Comparison of ENCODE assay signal across 23 cellular contexts in the genomic region with DNA sequence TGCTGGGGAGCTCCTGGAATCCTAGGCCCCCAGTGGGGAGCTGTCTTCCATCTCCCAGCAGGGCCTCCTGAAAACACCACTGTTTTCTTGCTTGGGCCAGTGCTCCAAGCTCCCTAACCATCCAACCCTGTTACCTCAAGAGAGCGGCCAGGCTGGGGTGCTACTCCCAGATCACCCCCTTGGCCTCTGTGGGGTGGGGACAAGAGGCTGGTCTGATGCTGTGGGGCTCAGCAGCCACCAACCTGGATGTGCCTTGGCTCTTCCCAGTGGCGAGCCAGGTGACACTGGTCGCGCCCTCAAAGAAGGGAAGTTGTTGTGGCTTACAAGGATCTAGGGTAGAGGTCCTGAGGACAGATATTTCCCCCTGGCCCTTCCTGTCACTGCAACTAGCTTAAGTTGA.
"Had no signal": no experiment of that assay in that cellular context is flagged by ENCODE, and none has a peak within 500 bp of the region (broad histone marks: within the 10 kb centered on the region; RNA-seq: fewer than 3 reads in every experiment).

No MANE protein-coding gene starts in this region.

- DNase-seq: activated CD4-positive, alpha-beta T cell treated with anti-CD3 and anti-CD28 coated beads, Interleukin-2, amount 10 ng/mL, durations not matched to agents 24 days and 14 days; activated CD4-positive, CD25-positive, alpha-beta regulatory T cell treated with anti-CD3 and anti-CD28 coated beads, Interleukin-2, amount 50 U/mL, for 72 hours; activated CD8-positive, alpha-beta memory T cell treated with anti-CD3 and anti-CD28 coated beads, Interleukin-2, amount 50 U/mL, for 4 hours; activated T-cell treated with anti-CD3 and anti-CD28 coated beads, Interleukin-2, amount 50 U/mL, for 48 hours; endodermal cell; foreskin fibroblast; hippocampal formation; lower lobe of right lung; mesenchymal stem cell; natural killer cell; right lobe of liver; stimulated activated CD4-positive, alpha-beta T cell treated with anti-CD3 and anti-CD28 coated beads, Interleukin-4, amount 100 ng/mL, for 24 hours; stimulated activated CD8-positive, alpha-beta memory T cell treated with anti-CD3 and anti-CD28 coated beads, Interleukin-4, amount 100 ng/mL, for 48 hours; stimulated activated naive B cell treated with anti-CD40 and anti-IgM and Interleukin-4, amounts not matched to agents 10 μg/mL and 1 μg/mL and 100 μg/mL, for 72 hours; T-helper 2 cell had no signal

- ATAC-seq: esophagus mucosa, left lobe of liver, lower lobe of right lung, natural killer cell, right lobe of liver had no signal

- H3K9me3 ChIP-seq: lower lobe of right lung, right lobe of liver, tibial nerve had no signal

- H3K27ac Mint-ChIP-seq: activated CD4-positive, alpha-beta memory T cell treated with anti-CD3 and anti-CD28 coated beads for 36 hours; dendritic cell treated with granulocyte-macrophage colony-stimulating factor and Interleukin-4, amounts not matched to agents 40 ng/mL and 50 ng/mL, for 4 days; natural killer cell; progenitor cell of endocrine pancreas had no signal

- H3K27ac ChIP-seq: lower lobe of right lung, right lobe of liver, skin epidermis, tibial nerve had no signal

- H3K36me3 Mint-ChIP-seq: activated CD4-positive, alpha-beta memory T cell treated with anti-CD3 and anti-CD28 coated beads for 36 hours; natural killer cell had no signal

- H3K4me1 ChIP-seq: lower lobe of right lung, right lobe of liver, tibial nerve had no signal

- H3K36me3 ChIP-seq: right lobe of liver had no signal

- H3K4me3 ChIP-seq: lower lobe of right lung, right lobe of liver, skin epidermis, tibial nerve had no signal

- H3K9me3 Mint-ChIP-seq: activated CD4-positive, alpha-beta memory T cell treated with anti-CD3 and anti-CD28 coated beads for 36 hours; activated CD4-positive, alpha-beta T cell treated with anti-CD3 and anti-CD28 coated beads, Interleukin-2, amount 10 ng/mL, durations not matched to agents 24 days and 14 days; central memory CD8-positive, alpha-beta T cell; dendritic cell treated with granulocyte-macrophage colony-stimulating factor and Interleukin-4, amounts not matched to agents 40 ng/mL and 50 ng/mL, for 4 days; endodermal cell; natural killer cell; stimulated activated naive B cell treated with anti-CD40 and anti-IgM and Interleukin-4, amounts not matched to agents 10 μg/mL and 1 μg/mL and 100 μg/mL, for 72 hours had no signal

- H3K4me3 Mint-ChIP-seq: activated CD4-positive, alpha-beta memory T cell treated with anti-CD3 and anti-CD28 coated beads for 36 hours; activated CD4-positive, alpha-beta T cell treated with anti-CD3 and anti-CD28 coated beads, Interleukin-2, amount 10 ng/mL, durations not matched to agents 24 days and 14 days; central memory CD8-positive, alpha-beta T cell; dendritic cell treated with granulocyte-macrophage colony-stimulating factor and Interleukin-4, amounts not matched to agents 40 ng/mL and 50 ng/mL, for 4 days; endodermal cell; natural killer cell; stimulated activated naive B cell treated with anti-CD40 and anti-IgM and Interleukin-4, amounts not matched to agents 10 μg/mL and 1 μg/mL and 100 μg/mL, for 72 hours had no signal

- H3K27me3 Mint-ChIP-seq: activated CD4-positive, alpha-beta memory T cell treated with anti-CD3 and anti-CD28 coated beads for 36 hours; activated CD4-positive, alpha-beta T cell treated with anti-CD3 and anti-CD28 coated beads, Interleukin-2, amount 10 ng/mL, durations not matched to agents 24 days and 14 days; central memory CD8-positive, alpha-beta T cell; dendritic cell treated with granulocyte-macrophage colony-stimulating factor and Interleukin-4, amounts not matched to agents 40 ng/mL and 50 ng/mL, for 4 days; progenitor cell of endocrine pancreas; stimulated activated naive B cell treated with anti-CD40 and anti-IgM and Interleukin-4, amounts not matched to agents 10 μg/mL and 1 μg/mL and 100 μg/mL, for 72 hours had no signal

- H3K27me3 ChIP-seq: right lobe of liver, tibial nerve had no signal

- H3K4me1 Mint-ChIP-seq: endodermal cell had no signal
